1 cellular context compared by ENCODE assay signal in the genomic region with DNA sequence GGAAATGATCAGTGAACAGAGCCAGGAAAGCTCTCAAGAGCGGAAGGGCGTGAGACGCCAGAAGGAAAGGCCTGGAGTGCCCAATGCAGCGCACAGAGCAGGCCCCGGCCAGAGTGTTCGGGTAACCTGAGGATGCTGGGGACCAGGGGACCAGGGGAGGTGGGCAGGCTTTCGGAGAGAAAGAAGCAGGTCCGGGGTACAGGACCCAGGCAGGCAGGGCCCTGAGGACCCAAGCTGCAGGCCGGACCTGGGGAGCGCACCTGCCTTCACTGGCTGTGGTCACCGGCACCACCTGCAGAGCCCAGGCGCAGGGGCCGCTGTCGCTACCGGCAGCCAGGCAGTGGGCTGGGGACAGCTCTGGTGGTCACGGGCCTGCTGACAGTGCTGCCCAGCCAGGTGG.
TF ChIP-seq lines count a peak whose summit lies in the region.

No MANE protein-coding gene starts in this region.

TF ChIP-seq in K562, 482 proteins besides CTCF, POLR2A, EP300 and RAD21 (continued from another document):
- TF ChIP-seq MXI1 (IDR thresholded peaks at IDR 0.05; ENCODE audit: low read depth, low read length) = no peak
- TF ChIP-seq, protein P1, sequence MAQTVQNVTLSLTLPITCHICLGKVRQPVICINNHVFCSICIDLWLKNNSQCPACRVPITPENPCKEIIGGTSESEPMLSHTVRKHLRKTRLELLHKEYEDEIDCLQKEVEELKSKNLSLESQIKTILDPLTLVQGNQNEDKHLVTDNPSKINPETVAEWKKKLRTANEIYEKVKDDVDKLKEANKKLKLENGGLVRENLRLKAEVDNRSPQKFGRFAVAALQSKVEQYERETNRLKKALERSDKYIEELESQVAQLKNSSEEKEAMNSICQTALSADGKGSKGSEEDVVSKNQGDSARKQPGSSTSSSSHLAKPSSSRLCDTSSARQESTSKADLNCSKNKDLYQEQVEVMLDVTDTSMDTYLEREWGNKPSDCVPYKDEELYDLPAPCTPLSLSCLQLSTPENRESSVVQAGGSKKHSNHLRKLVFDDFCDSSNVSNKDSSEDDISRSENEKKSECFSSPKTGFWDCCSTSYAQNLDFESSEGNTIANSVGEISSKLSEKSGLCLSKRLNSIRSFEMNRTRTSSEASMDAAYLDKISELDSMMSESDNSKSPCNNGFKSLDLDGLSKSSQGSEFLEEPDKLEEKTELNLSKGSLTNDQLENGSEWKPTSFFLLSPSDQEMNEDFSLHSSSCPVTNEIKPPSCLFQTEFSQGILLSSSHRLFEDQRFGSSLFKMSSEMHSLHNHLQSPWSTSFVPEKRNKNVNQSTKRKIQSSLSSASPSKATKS (CRISPR knock-in tag; IDR thresholded peaks at IDR 0.05) = no peak
- TF ChIP-seq, protein P2, sequence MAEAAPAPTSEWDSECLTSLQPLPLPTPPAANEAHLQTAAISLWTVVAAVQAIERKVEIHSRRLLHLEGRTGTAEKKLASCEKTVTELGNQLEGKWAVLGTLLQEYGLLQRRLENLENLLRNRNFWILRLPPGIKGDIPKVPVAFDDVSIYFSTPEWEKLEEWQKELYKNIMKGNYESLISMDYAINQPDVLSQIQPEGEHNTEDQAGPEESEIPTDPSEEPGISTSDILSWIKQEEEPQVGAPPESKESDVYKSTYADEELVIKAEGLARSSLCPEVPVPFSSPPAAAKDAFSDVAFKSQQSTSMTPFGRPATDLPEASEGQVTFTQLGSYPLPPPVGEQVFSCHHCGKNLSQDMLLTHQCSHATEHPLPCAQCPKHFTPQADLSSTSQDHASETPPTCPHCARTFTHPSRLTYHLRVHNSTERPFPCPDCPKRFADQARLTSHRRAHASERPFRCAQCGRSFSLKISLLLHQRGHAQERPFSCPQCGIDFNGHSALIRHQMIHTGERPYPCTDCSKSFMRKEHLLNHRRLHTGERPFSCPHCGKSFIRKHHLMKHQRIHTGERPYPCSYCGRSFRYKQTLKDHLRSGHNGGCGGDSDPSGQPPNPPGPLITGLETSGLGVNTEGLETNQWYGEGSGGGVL (CRISPR knock-in tag; IDR thresholded peaks at IDR 0.05) = no peak
